In genomic region chr19:16202320-16203255, GRCh38 we compare ENCODE assay signal across 17 cellular contexts. TPM values are rescaled to one million over a fixed set of nuclear protein-coding genes. Genes with fewer than 3 reads are reported as not detected.
A peak's percentile ranks its signal among the peaks of the same experiment; 100 is the strongest.
DNase-seq lines count a peak whose midpoint lies in the region; ATAC-seq and TF ChIP-seq lines count a peak whose summit lies in the region.
"Had no signal": no experiment of that assay in that cellular context is flagged by ENCODE, and none has a peak within 500 bp of the region (broad histone marks: within the 10 kb centered on the region; RNA-seq: fewer than 3 reads in every experiment).

No MANE protein-coding gene starts in this region.

- no peaks in the 10 kb centered on the region for H3K27me3 ChIP-seq in mammary epithelial cell (ENCODE audit: insufficient read depth, low read length)
- H3K27me3 ChIP-seq: dorsolateral prefrontal cortex, pancreas, tibial artery had no signal

- no peak overlapping the region for H3K9ac ChIP-seq in mammary epithelial cell (ENCODE audit: insufficient read depth, low read length)

- peak overlapping the region; percentile 74 for H3K27ac Mint-ChIP-seq in activated CD4-positive, alpha-beta T cell treated with anti-CD3 and anti-CD28 coated beads for 36 hours
- peak overlapping the region; percentile 13 for H3K27ac Mint-ChIP-seq in T-helper 2 cell treated with Interferon-gamma antibody and Interleukin-4, amounts not matched to agents 5 μg/mL and 100 μg/mL, for 36 hours
- H3K27ac Mint-ChIP-seq in endothelial cell (ENCODE audit: unreplicated experiment): no peak overlapping the region
- peak overlapping the region; percentile 77 for H3K27ac Mint-ChIP-seq in stimulated activated effector memory CD8-positive, alpha-beta T cell treated with anti-CD3 and anti-CD28 coated beads, Interleukin-12 subunit alpha, Interleukin-12 subunit beta, amount 100 ng/mL, for 72 hours

- H2AFZ ChIP-seq in mammary epithelial cell (ENCODE audit: low read depth, low read length): no peak overlapping the region

- CTCF ChIA-PET in activated CD4-positive, alpha-beta T cell treated with anti-CD3 and anti-CD28 coated beads for 36 hours (lab: Charles Lee): no interaction called here
- CTCF ChIA-PET in mammary epithelial cell (lab: Charles Lee; ENCODE audit: low non-redundant PET): no interaction called here

- no peak for DNase-seq in activated CD4-positive, alpha-beta T cell treated with anti-CD3 and anti-CD28 coated beads for 36 hours
- DNase-seq in activated CD4-positive, alpha-beta T cell treated with anti-CD3 and anti-CD28 coated beads for 4 hours: no peak
- DNase-seq in T-helper 2 cell treated with Interferon-gamma antibody and Interleukin-4, amounts not matched to agents 5 μg/mL and 100 μg/mL, for 36 hours (ENCODE audit: low spot score): no peak
- DNase-seq in endothelial cell (ENCODE audit: low spot score) (no peak), OCI-M2 (lab: John Stamatoyannopoulos, UW; ENCODE audit: unreplicated experiment) (no peak), mammary epithelial cell (no peak)
- no peak for DNase-seq in stimulated activated effector memory CD8-positive, alpha-beta T cell treated with anti-CD3 and anti-CD28 coated beads, Interleukin-12 subunit alpha, Interleukin-12 subunit beta, amount 100 ng/mL, for 72 hours (ENCODE audit: low spot score in 2 of 2)
- DNase-seq: DND-41, GOT3, mesendoderm, NCI-H1930 had no signal

- peaks cover 60% of the 10 kb centered on the region for H3K79me2 ChIP-seq in mammary epithelial cell (ENCODE audit: insufficient read depth, low read length)

- ATAC-seq in activated CD4-positive, alpha-beta T cell treated with anti-CD3 and anti-CD28 coated beads for 36 hours: no peak
- peak; percentile 11 for ATAC-seq in stimulated activated effector memory CD8-positive, alpha-beta T cell treated with anti-CD3 and anti-CD28 coated beads, Interleukin-12 subunit alpha, Interleukin-12 subunit beta, amount 100 ng/mL, for 72 hours
- no peak for ATAC-seq in GM19452 (IDR thresholded peaks at IDR 0.05; ENCODE audit: unreplicated experiment)
- ATAC-seq: pancreas had no signal

- WGBS in mammary epithelial cell (ENCODE audit: low coverage, missing lambda C conversion rate): 81% methylated on average over 22 of the region's 22 CpGs

- no TSS peak for BruUV-seq in mammary epithelial cell (replicated peaks; lab: Mats Ljungman, UMichigan)

- H3K4me1 Mint-ChIP-seq in activated CD4-positive, alpha-beta T cell treated with anti-CD3 and anti-CD28 coated beads for 36 hours: peaks cover 44% of the 10 kb centered on the region
- peaks cover 26% of the 10 kb centered on the region for H3K4me1 Mint-ChIP-seq in T-helper 2 cell treated with Interferon-gamma antibody and Interleukin-4, amounts not matched to agents 5 μg/mL and 100 μg/mL, for 36 hours (ENCODE audit: low read depth)
- H3K4me1 Mint-ChIP-seq in endothelial cell (ENCODE audit: unreplicated experiment): peaks cover 6% of the 10 kb centered on the region
- peaks cover 68% of the 10 kb centered on the region for H3K4me1 Mint-ChIP-seq in stimulated activated effector memory CD8-positive, alpha-beta T cell treated with anti-CD3 and anti-CD28 coated beads, Interleukin-12 subunit alpha, Interleukin-12 subunit beta, amount 100 ng/mL, for 72 hours

- H3K9me3 ChIP-seq in mammary epithelial cell (replicated peaks; ENCODE audit: insufficient read depth, low read length): no peaks in the 10 kb centered on the region
- H3K9me3 ChIP-seq: pancreas, tibial artery had no signal

- H3K36me3 Mint-ChIP-seq in activated CD4-positive, alpha-beta T cell treated with anti-CD3 and anti-CD28 coated beads for 36 hours (ENCODE audit: low read depth): peaks cover 21% of the 10 kb centered on the region
- H3K36me3 Mint-ChIP-seq in T-helper 2 cell treated with Interferon-gamma antibody and Interleukin-4, amounts not matched to agents 5 μg/mL and 100 μg/mL, for 36 hours (ENCODE audit: low read depth): peaks cover 34% of the 10 kb centered on the region
- peaks cover 37% of the 10 kb centered on the region for H3K36me3 Mint-ChIP-seq in endothelial cell (ENCODE audit: low read depth, unreplicated experiment)
- peaks cover 70% of the 10 kb centered on the region for H3K36me3 Mint-ChIP-seq in stimulated activated effector memory CD8-positive, alpha-beta T cell treated with anti-CD3 and anti-CD28 coated beads, Interleukin-12 subunit alpha, Interleukin-12 subunit beta, amount 100 ng/mL, for 72 hours

- no peaks in the 10 kb centered on the region for H3K9me3 Mint-ChIP-seq in activated CD4-positive, alpha-beta T cell treated with anti-CD3 and anti-CD28 coated beads for 36 hours (ENCODE audit: low read depth)
- H3K9me3 Mint-ChIP-seq in T-helper 2 cell treated with Interferon-gamma antibody and Interleukin-4, amounts not matched to agents 5 μg/mL and 100 μg/mL, for 36 hours: no peaks in the 10 kb centered on the region
- no peaks in the 10 kb centered on the region for H3K9me3 Mint-ChIP-seq in endothelial cell (ENCODE audit: unreplicated experiment)
- H3K9me3 Mint-ChIP-seq in stimulated activated effector memory CD8-positive, alpha-beta T cell treated with anti-CD3 and anti-CD28 coated beads, Interleukin-12 subunit alpha, Interleukin-12 subunit beta, amount 100 ng/mL, for 72 hours: no peaks in the 10 kb centered on the region

- intact Hi-C loops in activated CD4-positive, alpha-beta T cell treated with anti-CD3 and anti-CD28 coated beads for 36 hours (cut with DNase I, micrococcal nuclease): no loop called here
- intact Hi-C loops in mammary epithelial cell (cut with micrococcal nuclease): no loop called here

- H3K36me3 ChIP-seq in mammary epithelial cell (ENCODE audit: insufficient read depth, low read length): peaks cover 20% of the 10 kb centered on the region
- H3K36me3 ChIP-seq: pancreas had no signal

- no peaks in the 10 kb centered on the region for H3K27me3 Mint-ChIP-seq in activated CD4-positive, alpha-beta T cell treated with anti-CD3 and anti-CD28 coated beads for 36 hours
- H3K27me3 Mint-ChIP-seq in T-helper 2 cell treated with Interferon-gamma antibody and Interleukin-4, amounts not matched to agents 5 μg/mL and 100 μg/mL, for 36 hours (ENCODE audit: low read depth): no peaks in the 10 kb centered on the region
- peaks cover 14% of the 10 kb centered on the region for H3K27me3 Mint-ChIP-seq in endothelial cell (ENCODE audit: unreplicated experiment)

- H3K4me3 Mint-ChIP-seq in activated CD4-positive, alpha-beta T cell treated with anti-CD3 and anti-CD28 coated beads for 36 hours: no peak overlapping the region
- no peak overlapping the region for H3K4me3 Mint-ChIP-seq in T-helper 2 cell treated with Interferon-gamma antibody and Interleukin-4, amounts not matched to agents 5 μg/mL and 100 μg/mL, for 36 hours
- H3K4me3 Mint-ChIP-seq in endothelial cell (ENCODE audit: unreplicated experiment): peak overlapping the region; percentile 37
- H3K4me3 Mint-ChIP-seq in stimulated activated effector memory CD8-positive, alpha-beta T cell treated with anti-CD3 and anti-CD28 coated beads, Interleukin-12 subunit alpha, Interleukin-12 subunit beta, amount 100 ng/mL, for 72 hours: peak overlapping the region; percentile 16

- H3K4me1 ChIP-seq in mammary epithelial cell (ENCODE audit: insufficient read depth, low read length): peaks cover 18% of the 10 kb centered on the region

- no peak overlapping the region for H3K27ac ChIP-seq in mammary epithelial cell (ENCODE audit: insufficient read depth, low read depth, low read length)
- H3K27ac ChIP-seq: pancreas, tibial artery had no signal

- no peak overlapping the region for H3K4me3 ChIP-seq in mammary epithelial cell (replicated peaks in 1 of 3; ENCODE audit: insufficient read depth in 1 of 3, low read depth in 2 of 3, low read length in 3 of 3)
- H3K4me3 ChIP-seq: pancreas, tibial artery had no signal

- H3K4me2 ChIP-seq in mammary epithelial cell (ENCODE audit: insufficient read depth, low read depth, low read length): no peak overlapping the region

- in situ Hi-C loops in mammary epithelial cell (cut with MboI; ENCODE audit: low sequenced_read_pairs in 2 of 2): no loop called here

- POLR2A ChIA-PET in activated CD4-positive, alpha-beta T cell treated with anti-CD3 and anti-CD28 coated beads for 36 hours (lab: Charles Lee): interaction anchor here (0.6 kb wide), 1 partner anchor 237 kb away, joined by 3 read pairs; no protein-coding TSS in a partner anchor

- no peaks in the 10 kb centered on the region for H4K20me1 ChIP-seq in mammary epithelial cell (ENCODE audit: insufficient read depth, low read length)

- TF ChIP-seq CTCF in endothelial cell (IDR thresholded peaks at IDR 0.05; ENCODE audit: unreplicated experiment) (no peak), mammary epithelial cell (conservative IDR thresholded peaks at IDR 0.05 in 1 of 2, IDR thresholded peaks at IDR 0.05 in 1 of 2; ENCODE audit: extremely low read depth in 1 of 2, insufficient read depth in 1 of 2, low read depth in 1 of 2, low read length in 2 of 2) (no peak)

- dilution Hi-C loops in mammary epithelial cell (cut with HindIII; ENCODE audit: low sequenced_read_pairs): loop anchor here (5.0 kb wide), 2 partner anchors 75 to 570 kb away; no protein-coding TSS in a partner anchor

RNA-seq across cellular contexts. Expression of gene AP1M1, which starts 4.9 kb away (rescaled TPM):
- total RNA-seq in activated CD4-positive, alpha-beta T cell treated with anti-CD3 and anti-CD28 coated beads for 36 hours: 10 to 100 TPM; 61.8 to 92.0 TPM
- total RNA-seq in endothelial cell (ENCODE audit: unreplicated experiment) (76.0 TPM), mammary epithelial cell (10 to 100 TPM; 60.7 to 66.1 TPM)
- polyA plus RNA-seq in mammary epithelial cell: 74.9 TPM
- polyA minus RNA-seq in mammary epithelial cell: 70.4 TPM

RNA-seq across cellular contexts. Expression of gene FAM32A, which starts 17.4 kb away (rescaled TPM):
- total RNA-seq in activated CD4-positive, alpha-beta T cell treated with anti-CD3 and anti-CD28 coated beads for 36 hours: 10 to 100 TPM; 46.3 to 48.2 TPM
- total RNA-seq in endothelial cell (ENCODE audit: unreplicated experiment) (90.1 TPM), mammary epithelial cell (10 to 100 TPM; 57.3 to 59.5 TPM)
- 90.5 TPM for polyA plus RNA-seq in mammary epithelial cell
- 28.6 TPM for polyA minus RNA-seq in mammary epithelial cell

RNA-seq across cellular contexts. Expression of gene CIB3, which starts 29.3 kb away (rescaled TPM):
- total RNA-seq in activated CD4-positive, alpha-beta T cell treated with anti-CD3 and anti-CD28 coated beads for 36 hours: not detected
- total RNA-seq in endothelial cell (ENCODE audit: unreplicated experiment): not detected
- total RNA-seq in mammary epithelial cell: not detected
- not detected for polyA plus RNA-seq in mammary epithelial cell
- not detected for polyA minus RNA-seq in mammary epithelial cell
- total RNA-seq: dorsolateral prefrontal cortex, fibroblast of villous mesenchyme, LHCN-M2, pancreas had no signal
- polyA plus RNA-seq: pancreas had no signal

RNA-seq across cellular contexts. Expression of gene HSH2D, which starts 59.1 kb away (rescaled TPM):
- 10 to 100 TPM; 31.2 to 38.2 TPM for total RNA-seq in activated CD4-positive, alpha-beta T cell treated with anti-CD3 and anti-CD28 coated beads for 36 hours
- not detected for total RNA-seq in endothelial cell (ENCODE audit: unreplicated experiment)
- total RNA-seq in mammary epithelial cell: under 1 TPM; under 0.01 to 0.28 TPM
- polyA plus RNA-seq in mammary epithelial cell: 0.03 TPM
- polyA minus RNA-seq in mammary epithelial cell: not detected
- total RNA-seq: fibroblast of villous mesenchyme, LHCN-M2 had no signal

Comparison
In these comparisons a context has a peak if more than half of its experiments do, and no peak if none do; other contexts are left out.
1. H3K4me3 Mint-ChIP-seq: peak in endothelial cell (single experiment) and stimulated activated effector memory CD8-positive, alpha-beta T cell treated with anti-CD3 and anti-CD28 coated beads, Interleukin-12 subunit alpha, Interleukin-12 subunit beta, amount 100 ng/mL, for 72 hours (single experiment); none in activated CD4-positive, alpha-beta T cell treated with anti-CD3 and anti-CD28 coated beads for 36 hours (single experiment) and T-helper 2 cell treated with Interferon-gamma antibody and Interleukin-4, amounts not matched to agents 5 μg/mL and 100 μg/mL, for 36 hours (single experiment).